In the genomic region with DNA sequence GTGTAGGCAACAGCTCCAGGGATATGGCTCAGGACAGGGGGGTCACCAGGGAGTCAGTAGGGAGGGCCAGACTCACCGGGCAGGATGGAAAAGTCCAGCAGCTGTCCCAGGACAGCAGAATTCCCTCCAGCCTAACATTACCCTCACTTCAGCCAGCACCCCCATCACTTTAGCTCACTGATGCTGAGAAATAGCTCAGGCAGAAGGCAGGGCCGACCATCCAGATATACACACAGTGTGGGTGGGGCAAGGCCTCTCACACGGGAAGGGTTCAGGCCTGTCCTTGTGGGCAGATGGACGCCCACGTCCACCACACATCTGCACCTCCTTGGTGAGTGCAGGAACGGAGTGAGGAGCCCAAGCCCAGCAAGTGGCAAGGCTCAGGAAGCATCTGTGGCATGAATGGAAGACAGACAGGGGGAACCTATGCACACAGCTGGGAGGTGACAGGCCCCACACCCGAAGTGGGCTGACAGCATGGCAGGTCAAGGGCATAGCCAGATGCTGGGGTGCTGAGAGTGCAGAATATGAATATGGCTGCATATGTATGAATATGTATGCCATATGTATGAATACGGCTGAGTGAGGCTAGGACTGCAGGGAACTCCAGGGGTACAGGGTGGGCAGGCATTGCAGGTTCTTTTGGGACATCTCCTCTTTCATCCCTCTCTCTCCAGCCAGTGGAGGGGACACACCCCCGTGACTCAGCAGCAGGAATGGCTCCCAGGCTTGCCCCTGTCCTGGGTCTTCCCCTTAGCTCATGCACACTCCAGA, we compare ENCODE assay signal across 1 cellular context.
A peak's percentile ranks its signal among the peaks of the same experiment; 100 is the strongest.
TF ChIP-seq lines count a peak whose summit lies in the region.

No MANE protein-coding gene starts in this region.

TF ChIP-seq in K562, 482 proteins besides CTCF, POLR2A, EP300 and RAD21:
- TF ChIP-seq XRCC4 (IDR thresholded peaks at IDR 0.05; ENCODE audit: extremely low read depth, insufficient read depth, insufficient read length) = no peak
- TF ChIP-seq CXXC5 (CRISPR knock-in tag; IDR thresholded peaks at IDR 0.05) = no peak
- no peak for TF ChIP-seq ZC3H11A (IDR thresholded peaks at IDR 0.05; ENCODE audit: low read depth, low read length)
- peak; percentile 14; the same call in 1 of the 2 replicates for TF ChIP-seq ZNF316 (IDR thresholded peaks at IDR 0.05)
- TF ChIP-seq FOXJ3 (CRISPR knock-in tag; IDR thresholded peaks at IDR 0.05) = no peak
- TF ChIP-seq KLF13 (tag; IDR thresholded peaks at IDR 0.05; ENCODE audit: borderline replicate concordance, low read depth) = 0 out of 2 replicates have a peak, but pooled peaks have one; percentile 49
- peak; percentile 68 for TF ChIP-seq C11orf30 (IDR thresholded peaks at IDR 0.05; ENCODE audit: low read depth)
- no peak for TF ChIP-seq TAF9B (IDR thresholded peaks at IDR 0.05; ENCODE audit: partially characterized antibody)
- TF ChIP-seq MAFF (IDR thresholded peaks at IDR 0.05; ENCODE audit: low read length) = 0 out of 2 replicates have a peak, but pooled peaks have one; percentile 15
- TF ChIP-seq MAFK (IDR thresholded peaks at IDR 0.05; ENCODE audit: low read length) = 0 out of 2 replicates have a peak, but pooled peaks have one; percentile 34
- TF ChIP-seq, protein P1, sequence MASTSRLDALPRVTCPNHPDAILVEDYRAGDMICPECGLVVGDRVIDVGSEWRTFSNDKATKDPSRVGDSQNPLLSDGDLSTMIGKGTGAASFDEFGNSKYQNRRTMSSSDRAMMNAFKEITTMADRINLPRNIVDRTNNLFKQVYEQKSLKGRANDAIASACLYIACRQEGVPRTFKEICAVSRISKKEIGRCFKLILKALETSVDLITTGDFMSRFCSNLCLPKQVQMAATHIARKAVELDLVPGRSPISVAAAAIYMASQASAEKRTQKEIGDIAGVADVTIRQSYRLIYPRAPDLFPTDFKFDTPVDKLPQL (IDR thresholded peaks at IDR 0.05; ENCODE audit: extremely low read depth, insufficient read length) = no peak
- TF ChIP-seq, protein P2, sequence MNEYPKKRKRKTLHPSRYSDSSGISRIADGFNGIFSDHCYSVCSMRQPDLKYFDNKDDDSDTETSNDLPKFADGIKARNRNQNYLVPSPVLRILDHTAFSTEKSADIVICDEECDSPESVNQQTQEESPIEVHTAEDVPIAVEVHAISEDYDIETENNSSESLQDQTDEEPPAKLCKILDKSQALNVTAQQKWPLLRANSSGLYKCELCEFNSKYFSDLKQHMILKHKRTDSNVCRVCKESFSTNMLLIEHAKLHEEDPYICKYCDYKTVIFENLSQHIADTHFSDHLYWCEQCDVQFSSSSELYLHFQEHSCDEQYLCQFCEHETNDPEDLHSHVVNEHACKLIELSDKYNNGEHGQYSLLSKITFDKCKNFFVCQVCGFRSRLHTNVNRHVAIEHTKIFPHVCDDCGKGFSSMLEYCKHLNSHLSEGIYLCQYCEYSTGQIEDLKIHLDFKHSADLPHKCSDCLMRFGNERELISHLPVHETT (CRISPR knock-in tag; conservative IDR thresholded peaks at IDR 0.05 in 1 of 2, IDR thresholded peaks at IDR 0.05 in 1 of 2) = no peak
- no peak for TF ChIP-seq NFXL1 (CRISPR knock-in tag; IDR thresholded peaks at IDR 0.05)
- TF ChIP-seq, protein P3, sequence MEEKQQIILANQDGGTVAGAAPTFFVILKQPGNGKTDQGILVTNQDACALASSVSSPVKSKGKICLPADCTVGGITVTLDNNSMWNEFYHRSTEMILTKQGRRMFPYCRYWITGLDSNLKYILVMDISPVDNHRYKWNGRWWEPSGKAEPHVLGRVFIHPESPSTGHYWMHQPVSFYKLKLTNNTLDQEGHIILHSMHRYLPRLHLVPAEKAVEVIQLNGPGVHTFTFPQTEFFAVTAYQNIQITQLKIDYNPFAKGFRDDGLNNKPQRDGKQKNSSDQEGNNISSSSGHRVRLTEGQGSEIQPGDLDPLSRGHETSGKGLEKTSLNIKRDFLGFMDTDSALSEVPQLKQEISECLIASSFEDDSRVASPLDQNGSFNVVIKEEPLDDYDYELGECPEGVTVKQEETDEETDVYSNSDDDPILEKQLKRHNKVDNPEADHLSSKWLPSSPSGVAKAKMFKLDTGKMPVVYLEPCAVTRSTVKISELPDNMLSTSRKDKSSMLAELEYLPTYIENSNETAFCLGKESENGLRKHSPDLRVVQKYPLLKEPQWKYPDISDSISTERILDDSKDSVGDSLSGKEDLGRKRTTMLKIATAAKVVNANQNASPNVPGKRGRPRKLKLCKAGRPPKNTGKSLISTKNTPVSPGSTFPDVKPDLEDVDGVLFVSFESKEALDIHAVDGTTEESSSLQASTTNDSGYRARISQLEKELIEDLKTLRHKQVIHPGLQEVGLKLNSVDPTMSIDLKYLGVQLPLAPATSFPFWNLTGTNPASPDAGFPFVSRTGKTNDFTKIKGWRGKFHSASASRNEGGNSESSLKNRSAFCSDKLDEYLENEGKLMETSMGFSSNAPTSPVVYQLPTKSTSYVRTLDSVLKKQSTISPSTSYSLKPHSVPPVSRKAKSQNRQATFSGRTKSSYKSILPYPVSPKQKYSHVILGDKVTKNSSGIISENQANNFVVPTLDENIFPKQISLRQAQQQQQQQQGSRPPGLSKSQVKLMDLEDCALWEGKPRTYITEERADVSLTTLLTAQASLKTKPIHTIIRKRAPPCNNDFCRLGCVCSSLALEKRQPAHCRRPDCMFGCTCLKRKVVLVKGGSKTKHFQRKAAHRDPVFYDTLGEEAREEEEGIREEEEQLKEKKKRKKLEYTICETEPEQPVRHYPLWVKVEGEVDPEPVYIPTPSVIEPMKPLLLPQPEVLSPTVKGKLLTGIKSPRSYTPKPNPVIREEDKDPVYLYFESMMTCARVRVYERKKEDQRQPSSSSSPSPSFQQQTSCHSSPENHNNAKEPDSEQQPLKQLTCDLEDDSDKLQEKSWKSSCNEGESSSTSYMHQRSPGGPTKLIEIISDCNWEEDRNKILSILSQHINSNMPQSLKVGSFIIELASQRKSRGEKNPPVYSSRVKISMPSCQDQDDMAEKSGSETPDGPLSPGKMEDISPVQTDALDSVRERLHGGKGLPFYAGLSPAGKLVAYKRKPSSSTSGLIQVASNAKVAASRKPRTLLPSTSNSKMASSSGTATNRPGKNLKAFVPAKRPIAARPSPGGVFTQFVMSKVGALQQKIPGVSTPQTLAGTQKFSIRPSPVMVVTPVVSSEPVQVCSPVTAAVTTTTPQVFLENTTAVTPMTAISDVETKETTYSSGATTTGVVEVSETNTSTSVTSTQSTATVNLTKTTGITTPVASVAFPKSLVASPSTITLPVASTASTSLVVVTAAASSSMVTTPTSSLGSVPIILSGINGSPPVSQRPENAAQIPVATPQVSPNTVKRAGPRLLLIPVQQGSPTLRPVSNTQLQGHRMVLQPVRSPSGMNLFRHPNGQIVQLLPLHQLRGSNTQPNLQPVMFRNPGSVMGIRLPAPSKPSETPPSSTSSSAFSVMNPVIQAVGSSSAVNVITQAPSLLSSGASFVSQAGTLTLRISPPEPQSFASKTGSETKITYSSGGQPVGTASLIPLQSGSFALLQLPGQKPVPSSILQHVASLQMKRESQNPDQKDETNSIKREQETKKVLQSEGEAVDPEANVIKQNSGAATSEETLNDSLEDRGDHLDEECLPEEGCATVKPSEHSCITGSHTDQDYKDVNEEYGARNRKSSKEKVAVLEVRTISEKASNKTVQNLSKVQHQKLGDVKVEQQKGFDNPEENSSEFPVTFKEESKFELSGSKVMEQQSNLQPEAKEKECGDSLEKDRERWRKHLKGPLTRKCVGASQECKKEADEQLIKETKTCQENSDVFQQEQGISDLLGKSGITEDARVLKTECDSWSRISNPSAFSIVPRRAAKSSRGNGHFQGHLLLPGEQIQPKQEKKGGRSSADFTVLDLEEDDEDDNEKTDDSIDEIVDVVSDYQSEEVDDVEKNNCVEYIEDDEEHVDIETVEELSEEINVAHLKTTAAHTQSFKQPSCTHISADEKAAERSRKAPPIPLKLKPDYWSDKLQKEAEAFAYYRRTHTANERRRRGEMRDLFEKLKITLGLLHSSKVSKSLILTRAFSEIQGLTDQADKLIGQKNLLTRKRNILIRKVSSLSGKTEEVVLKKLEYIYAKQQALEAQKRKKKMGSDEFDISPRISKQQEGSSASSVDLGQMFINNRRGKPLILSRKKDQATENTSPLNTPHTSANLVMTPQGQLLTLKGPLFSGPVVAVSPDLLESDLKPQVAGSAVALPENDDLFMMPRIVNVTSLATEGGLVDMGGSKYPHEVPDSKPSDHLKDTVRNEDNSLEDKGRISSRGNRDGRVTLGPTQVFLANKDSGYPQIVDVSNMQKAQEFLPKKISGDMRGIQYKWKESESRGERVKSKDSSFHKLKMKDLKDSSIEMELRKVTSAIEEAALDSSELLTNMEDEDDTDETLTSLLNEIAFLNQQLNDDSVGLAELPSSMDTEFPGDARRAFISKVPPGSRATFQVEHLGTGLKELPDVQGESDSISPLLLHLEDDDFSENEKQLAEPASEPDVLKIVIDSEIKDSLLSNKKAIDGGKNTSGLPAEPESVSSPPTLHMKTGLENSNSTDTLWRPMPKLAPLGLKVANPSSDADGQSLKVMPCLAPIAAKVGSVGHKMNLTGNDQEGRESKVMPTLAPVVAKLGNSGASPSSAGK (IDR thresholded peaks at IDR 0.05) = no peak
- TF ChIP-seq ZNF23 (CRISPR knock-in tag; IDR thresholded peaks at IDR 0.05) = no peak
- TF ChIP-seq MCM2 (IDR thresholded peaks at IDR 0.05; ENCODE audit: low read depth) = no peak
- TF ChIP-seq DACH1 (IDR thresholded peaks at IDR 0.05; ENCODE audit: partially characterized antibody) = no peak
- TF ChIP-seq JUND (IDR thresholded peaks at IDR 0.05; ENCODE audit: borderline replicate concordance, low read depth, low read length) = peak; percentile 11; the same call in 1 of the 2 replicates
- TF ChIP-seq JUND (tag; IDR thresholded peaks at IDR 0.05; ENCODE audit: borderline replicate concordance, low read depth, low read length) = no peak
- TF ChIP-seq EGR1 (conservative IDR thresholded peaks at IDR 0.05) = 0 out of 2 replicates have a peak, but pooled peaks have one; percentile 11
- no peak for TF ChIP-seq MED1 (CRISPR knock-in tag; IDR thresholded peaks at IDR 0.05; ENCODE audit: borderline replicate concordance)
- TF ChIP-seq NFE2 (IDR thresholded peaks at IDR 0.05; ENCODE audit: low read depth) = peak; percentile 84
- peak; percentile 60 for TF ChIP-seq MAFG (tag; conservative IDR thresholded peaks at IDR 0.05)
- TF ChIP-seq, protein P4, sequence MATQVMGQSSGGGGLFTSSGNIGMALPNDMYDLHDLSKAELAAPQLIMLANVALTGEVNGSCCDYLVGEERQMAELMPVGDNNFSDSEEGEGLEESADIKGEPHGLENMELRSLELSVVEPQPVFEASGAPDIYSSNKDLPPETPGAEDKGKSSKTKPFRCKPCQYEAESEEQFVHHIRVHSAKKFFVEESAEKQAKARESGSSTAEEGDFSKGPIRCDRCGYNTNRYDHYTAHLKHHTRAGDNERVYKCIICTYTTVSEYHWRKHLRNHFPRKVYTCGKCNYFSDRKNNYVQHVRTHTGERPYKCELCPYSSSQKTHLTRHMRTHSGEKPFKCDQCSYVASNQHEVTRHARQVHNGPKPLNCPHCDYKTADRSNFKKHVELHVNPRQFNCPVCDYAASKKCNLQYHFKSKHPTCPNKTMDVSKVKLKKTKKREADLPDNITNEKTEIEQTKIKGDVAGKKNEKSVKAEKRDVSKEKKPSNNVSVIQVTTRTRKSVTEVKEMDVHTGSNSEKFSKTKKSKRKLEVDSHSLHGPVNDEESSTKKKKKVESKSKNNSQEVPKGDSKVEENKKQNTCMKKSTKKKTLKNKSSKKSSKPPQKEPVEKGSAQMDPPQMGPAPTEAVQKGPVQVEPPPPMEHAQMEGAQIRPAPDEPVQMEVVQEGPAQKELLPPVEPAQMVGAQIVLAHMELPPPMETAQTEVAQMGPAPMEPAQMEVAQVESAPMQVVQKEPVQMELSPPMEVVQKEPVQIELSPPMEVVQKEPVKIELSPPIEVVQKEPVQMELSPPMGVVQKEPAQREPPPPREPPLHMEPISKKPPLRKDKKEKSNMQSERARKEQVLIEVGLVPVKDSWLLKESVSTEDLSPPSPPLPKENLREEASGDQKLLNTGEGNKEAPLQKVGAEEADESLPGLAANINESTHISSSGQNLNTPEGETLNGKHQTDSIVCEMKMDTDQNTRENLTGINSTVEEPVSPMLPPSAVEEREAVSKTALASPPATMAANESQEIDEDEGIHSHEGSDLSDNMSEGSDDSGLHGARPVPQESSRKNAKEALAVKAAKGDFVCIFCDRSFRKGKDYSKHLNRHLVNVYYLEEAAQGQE (CRISPR knock-in tag; IDR thresholded peaks at IDR 0.05; ENCODE audit: low read depth) = no peak
- no peak for TF ChIP-seq ZNF766 (CRISPR knock-in tag; conservative IDR thresholded peaks at IDR 0.05)
- TF ChIP-seq, protein P5, sequence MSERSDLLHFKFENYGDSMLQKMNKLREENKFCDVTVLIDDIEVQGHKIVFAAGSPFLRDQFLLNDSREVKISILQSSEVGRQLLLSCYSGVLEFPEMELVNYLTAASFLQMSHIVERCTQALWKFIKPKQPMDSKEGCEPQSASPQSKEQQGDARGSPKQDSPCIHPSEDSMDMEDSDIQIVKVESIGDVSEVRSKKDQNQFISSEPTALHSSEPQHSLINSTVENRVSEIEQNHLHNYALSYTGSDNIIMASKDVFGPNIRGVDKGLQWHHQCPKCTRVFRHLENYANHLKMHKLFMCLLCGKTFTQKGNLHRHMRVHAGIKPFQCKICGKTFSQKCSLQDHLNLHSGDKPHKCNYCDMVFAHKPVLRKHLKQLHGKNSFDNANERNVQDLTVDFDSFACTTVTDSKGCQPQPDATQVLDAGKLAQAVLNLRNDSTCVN (CRISPR knock-in tag; IDR thresholded peaks at IDR 0.05) = no peak
- no peak for TF ChIP-seq MAZ (CRISPR knock-in tag; conservative IDR thresholded peaks at IDR 0.05 in 1 of 2, IDR thresholded peaks at IDR 0.05 in 1 of 2)
- no peak for TF ChIP-seq MTA1 (IDR thresholded peaks at IDR 0.05; ENCODE audit: borderline replicate concordance)
